Comparison of ENCODE assay signal across 1 cellular context in the genomic region with DNA sequence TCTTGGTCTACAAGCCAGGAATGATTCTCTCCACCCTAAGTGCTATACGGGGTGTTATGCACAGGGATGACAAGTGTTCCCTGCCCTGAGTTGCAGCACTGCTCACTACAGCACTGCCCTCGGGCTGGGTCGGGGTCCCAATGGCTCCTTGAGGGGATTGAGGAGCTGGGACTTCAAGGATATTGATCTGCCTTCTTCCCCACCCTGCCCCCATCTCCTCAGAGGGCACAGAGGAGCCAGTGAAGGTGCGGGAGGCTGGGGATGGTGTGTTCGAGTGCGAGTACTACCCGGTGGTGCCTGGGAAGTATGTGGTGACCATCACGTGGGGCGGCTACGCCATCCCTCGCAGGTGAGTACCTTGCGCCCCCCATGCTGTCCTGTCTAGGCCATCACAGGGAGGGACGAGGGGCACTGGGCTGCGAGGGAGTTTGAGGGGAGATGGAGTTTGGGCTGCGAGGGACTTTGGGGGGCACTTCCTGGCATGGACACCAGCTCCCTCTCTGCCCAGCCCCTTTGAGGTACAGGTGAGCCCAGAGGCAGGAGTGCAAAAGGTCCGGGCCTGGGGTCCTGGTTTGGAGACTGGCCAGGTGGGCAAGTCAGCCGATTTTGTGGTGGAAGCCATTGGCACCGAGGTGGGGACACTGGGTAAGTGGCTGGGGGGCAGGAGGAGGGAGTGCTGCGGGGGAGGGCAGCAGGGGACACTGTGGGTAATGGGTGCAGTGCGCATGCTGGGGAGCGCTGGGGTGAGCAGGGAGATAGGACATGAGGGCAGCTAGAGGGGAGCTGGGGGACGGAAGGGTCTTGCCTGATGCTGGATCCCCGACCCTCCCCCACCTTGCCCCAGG.
TF ChIP-seq lines count a peak whose summit lies in the region.

No MANE protein-coding gene starts in this region.

TF ChIP-seq in H1, 55 proteins besides CTCF, POLR2A, EP300 and RAD21:
- TF ChIP-seq CBX5 (IDR thresholded peaks at IDR 0.05; ENCODE audit: low read depth, low read length) = no peak
- no peak for TF ChIP-seq RXRA (IDR thresholded peaks at IDR 0.05; ENCODE audit: insufficient read depth, low read depth, low read length)
- no peak for TF ChIP-seq TAF1 (IDR thresholded peaks at IDR 0.05; ENCODE audit: low read depth, low read length)
- no peak for TF ChIP-seq USF2 (IDR thresholded peaks at IDR 0.05; ENCODE audit: low read length)
- TF ChIP-seq SAP30 (IDR thresholded peaks at IDR 0.05; ENCODE audit: insufficient read depth, insufficient replicate concordance, low read length) = no peak
- no peak for TF ChIP-seq SP2 (IDR thresholded peaks at IDR 0.05; ENCODE audit: low read length)
TF ChIP-seq in H1: peak in this region for 0.
